Comparison of ENCODE assay signal across 9 cellular contexts in genomic region chr5:142326480-142326938, GRCh38. TPM values are rescaled to one million over a fixed set of nuclear protein-coding genes. Genes with fewer than 3 reads are reported as not detected.
DNase-seq lines count a peak whose midpoint lies in the region; ATAC-seq and TF ChIP-seq lines count a peak whose summit lies in the region.
"Had no signal": no experiment of that assay in that cellular context is flagged by ENCODE, and none has a peak within 500 bp of the region (broad histone marks: within the 10 kb centered on the region; RNA-seq: fewer than 3 reads in every experiment).

No MANE protein-coding gene starts in this region.

- H3K4me3 ChIP-seq in GM23248, result peak overlapping the region; percentile 80
- H3K4me3 ChIP-seq in sigmoid colon, result peak overlapping the region in 3 of 4 donors; percentile 47 to 65 (median 60)
- H3K4me3 ChIP-seq in HAP-1, result no peak overlapping the region

- WGBS in GM23248 (ENCODE audit: low coverage in 1 of 2, low lambda C conversion rate in 2 of 2, missing lambda C conversion rate in 2 of 2), 2 experiments, result 84 to 85% methylated on average over 8 of the region's 8 CpGs
- WGBS in sigmoid colon, 2 donors, result 68 to 72% methylated on average over 8 of the region's 8 CpGs

- peak overlapping the region; percentile 20; the same call in 1 of the 2 replicates for H2AFZ ChIP-seq in GM23248

- TF ChIP-seq EP300 in sigmoid colon (IDR thresholded peaks at IDR 0.05), result no peak

- intact Hi-C loops in sigmoid colon (cut with DNase I), result loop anchor here (10.0 kb wide), 1 partner anchor 218 kb away; no protein-coding TSS in a partner anchor

- in situ Hi-C loops in GM23248 (cut with MboI), result loop anchor here (10.0 kb wide), 1 partner anchor 218 kb away; no protein-coding TSS in a partner anchor
- in situ Hi-C loops in HAP-1 (cut with MboI; ENCODE audit: low sequenced_read_pairs), result no loop called here

- peak overlapping the region; percentile 74 for H3K4me3 Mint-ChIP-seq in activated CD4-positive, alpha-beta memory T cell treated with anti-CD3 and anti-CD28 coated beads, Interleukin-2, amount 10 ng/mL, durations not matched to agents 7 days and 5 days
- H3K4me3 Mint-ChIP-seq in glutamatergic neuron (ENCODE audit: unreplicated experiment), result peak overlapping the region; percentile 77

- no peak overlapping the region for H3K27ac Mint-ChIP-seq in activated CD4-positive, alpha-beta memory T cell treated with anti-CD3 and anti-CD28 coated beads, Interleukin-2, amount 10 ng/mL, durations not matched to agents 7 days and 5 days
- peak overlapping the region; percentile 38 for H3K27ac Mint-ChIP-seq in glutamatergic neuron (ENCODE audit: unreplicated experiment)

- ATAC-seq in GM18520 (IDR thresholded peaks at IDR 0.05; ENCODE audit: unreplicated experiment), result no peak
- no peak for ATAC-seq in HG03342 (IDR thresholded peaks at IDR 0.05; ENCODE audit: unreplicated experiment)

- peaks cover 73% of the 10 kb centered on the region for H3K79me2 ChIP-seq in GM23248 (ENCODE audit: insufficient read depth)

- no peaks in the 10 kb centered on the region for H3K9me3 Mint-ChIP-seq in activated CD4-positive, alpha-beta memory T cell treated with anti-CD3 and anti-CD28 coated beads, Interleukin-2, amount 10 ng/mL, durations not matched to agents 7 days and 5 days
- peaks cover 14% of the 10 kb centered on the region for H3K9me3 Mint-ChIP-seq in glutamatergic neuron (ENCODE audit: unreplicated experiment)

- no peaks in the 10 kb centered on the region for H3K36me3 Mint-ChIP-seq in activated CD4-positive, alpha-beta memory T cell treated with anti-CD3 and anti-CD28 coated beads, Interleukin-2, amount 10 ng/mL, durations not matched to agents 7 days and 5 days (ENCODE audit: low read depth)
- no peaks in the 10 kb centered on the region for H3K36me3 Mint-ChIP-seq in glutamatergic neuron (ENCODE audit: unreplicated experiment)

- POLR2A ChIA-PET in activated CD4-positive, alpha-beta memory T cell treated with anti-CD3 and anti-CD28 coated beads, Interleukin-2, amount 10 ng/mL, durations not matched to agents 7 days and 5 days (lab: Charles Lee), result interaction anchor here (4.8 kb wide), 1 partner anchor 31 kb away, joined by 22 read pairs; no protein-coding TSS in a partner anchor

- H3K4me1 ChIP-seq in GM23248 (ENCODE audit: insufficient read depth), result peaks cover 31% of the 10 kb centered on the region
- H3K4me1 ChIP-seq in sigmoid colon, result peaks cover 0 to 29% (median 25%) of the 10 kb centered on the region in 4 donors
- peaks cover 6% of the 10 kb centered on the region; the same call in 1 of the 2 replicates for H3K4me1 ChIP-seq in HAP-1

- no peaks in the 10 kb centered on the region for H3K36me3 ChIP-seq in GM23248 (ENCODE audit: low read depth)
- no peaks in the 10 kb centered on the region for H3K36me3 ChIP-seq in sigmoid colon
- no peaks in the 10 kb centered on the region for H3K36me3 ChIP-seq in HAP-1 (replicated peaks)

- peak overlapping the region; percentile 91 for H3K27ac ChIP-seq in GM23248
- H3K27ac ChIP-seq in sigmoid colon, result peak overlapping the region; percentile 66 to 96 (median 82)

- CTCF ChIA-PET in activated CD4-positive, alpha-beta memory T cell treated with anti-CD3 and anti-CD28 coated beads, Interleukin-2, amount 10 ng/mL, durations not matched to agents 7 days and 5 days (lab: Charles Lee), result no interaction called here

- TF ChIP-seq CTCF in glutamatergic neuron (IDR thresholded peaks at IDR 0.05; ENCODE audit: partially characterized antibody, unreplicated experiment), result no peak
- no peak for TF ChIP-seq CTCF in sigmoid colon (IDR thresholded peaks at IDR 0.05)

- peaks cover 45% of the 10 kb centered on the region for H3F3A ChIP-seq in GM23248 (ENCODE audit: insufficient read depth)

- H3K9ac ChIP-seq in GM23248, result 0 out of 2 replicates have a peak overlapping the region, but pooled peaks have one; percentile 16

- H3K9me2 ChIP-seq in GM23248 (ENCODE audit: insufficient read depth), result no peaks in the 10 kb centered on the region

- H3K9me3 ChIP-seq in GM23248 (ENCODE audit: low read depth), result no peaks in the 10 kb centered on the region
- H3K9me3 ChIP-seq in sigmoid colon, result no peaks in the 10 kb centered on the region
- H3K9me3 ChIP-seq in HAP-1, result no peaks in the 10 kb centered on the region

- no peak for TF ChIP-seq POLR2A in sigmoid colon (IDR thresholded peaks at IDR 0.05)

- no peaks in the 10 kb centered on the region for H4K20me1 ChIP-seq in GM23248 (ENCODE audit: insufficient read depth)

- H3K4me2 ChIP-seq in GM23248 (ENCODE audit: unreplicated experiment), result peak overlapping the region; percentile 60

- peaks cover 34% of the 10 kb centered on the region for H3K27me3 Mint-ChIP-seq in activated CD4-positive, alpha-beta memory T cell treated with anti-CD3 and anti-CD28 coated beads, Interleukin-2, amount 10 ng/mL, durations not matched to agents 7 days and 5 days
- peaks cover 17% of the 10 kb centered on the region for H3K27me3 Mint-ChIP-seq in glutamatergic neuron (ENCODE audit: unreplicated experiment)

- peaks cover 20% of the 10 kb centered on the region for H3K4me1 Mint-ChIP-seq in activated CD4-positive, alpha-beta memory T cell treated with anti-CD3 and anti-CD28 coated beads, Interleukin-2, amount 10 ng/mL, durations not matched to agents 7 days and 5 days
- H3K4me1 Mint-ChIP-seq in glutamatergic neuron (ENCODE audit: low read depth, unreplicated experiment), result peaks cover 37% of the 10 kb centered on the region

- H3K27me3 ChIP-seq in GM23248 (replicated peaks; ENCODE audit: insufficient read depth) (no peaks in the 10 kb centered on the region), sigmoid colon (peaks cover 10 to 41% (median 22%) of the 10 kb centered on the region in 3 donors), HAP-1 (ENCODE audit: low read depth) (peaks cover 2% of the 10 kb centered on the region; the same call in 1 of the 2 replicates)

- DNase-seq in GM23248 (no peak), glutamatergic neuron (no peak), sigmoid colon (no peak), HAP-1 (ENCODE audit: low spot score in 2 of 2) (no peak), OCI-M2 (lab: John Stamatoyannopoulos, UW; ENCODE audit: unreplicated experiment) (no peak)
- no peak for DNase-seq in activated CD4-positive, alpha-beta memory T cell treated with anti-CD3 and anti-CD28 coated beads, Interleukin-2, amount 10 ng/mL, durations not matched to agents 7 days and 5 days
- DNase-seq: activated gamma-delta T cell treated with Interleukin-2 at 50 U/mL for 16 hours had no signal

RNA-seq across cellular contexts. Expression of gene SPRY4, which starts 1.7 kb away (rescaled TPM):
- total RNA-seq in GM23248 (2014; rRNA removed; shearing (Covaris generic)), result 10.9 and 12.8 TPM in 2 replicates
- polyA plus RNA-seq in GM23248 (2016; fragmentation: Nextera tagmentation; extraction: Ambion mirVana) (8.5 and 9.2 TPM in 2 replicates), sigmoid colon (1 to 10 TPM; 1.8 to 5.1 (median 3.5) TPM)
- 1 to 10 TPM in 1 of 2 experiments, under 1 TPM in 1; 0.86 to 1.3 TPM for total RNA-seq in activated CD4-positive, alpha-beta memory T cell treated with anti-CD3 and anti-CD28 coated beads, Interleukin-2, amount 10 ng/mL, durations not matched to agents 7 days and 5 days
- total RNA-seq in glutamatergic neuron (ENCODE audit: unreplicated experiment) (12.5 TPM), sigmoid colon (10 to 100 TPM in 3 of 4 donors, 1 to 10 TPM in 1; 8.6 to 15.7 (median 12.4) TPM)
